8 cellular contexts compared by ENCODE assay signal in genomic region chr12:62632521-62632920, GRCh38.
A peak's percentile ranks its signal among the peaks of the same experiment; 100 is the strongest.
DNase-seq lines count a peak whose midpoint lies in the region; ATAC-seq and FAIRE-seq lines count a peak whose summit lies in the region.

No MANE protein-coding gene starts in this region.

- peak overlapping the region; percentile 65 to 66 for H3K4me3 ChIP-seq in muscle layer of colon (ENCODE audit: low read depth in 1 of 2, low read length in 2 of 2)

- H3K27me3 ChIP-seq in muscle layer of colon (ENCODE audit: control insufficient read depth in 1 of 2, insufficient read depth in 2 of 2, low read length in 2 of 2) = no peaks in the 10 kb centered on the region

- peak; percentile 16 for DNase-seq in stimulated activated CD4-positive, alpha-beta T cell treated with anti-CD3 and anti-CD28 coated beads, Interleukin-15, amount 100 ng/mL, for 24 hours
- no peak for DNase-seq in stimulated activated CD4-positive, alpha-beta T cell treated with anti-CD3 and anti-CD28 coated beads, Interleukin-2, amount 100 ng/mL, for 48 hours
- DNase-seq in SW480 (ENCODE audit: low spot score) = peak; percentile 13
- peak; percentile 23 for DNase-seq in urothelium cell line (ENCODE audit: low spot score)
- DNase-seq in SW 1271 (lab: John Stamatoyannopoulos, UW) = no peak

- no peaks in the 10 kb centered on the region for H3K9me3 ChIP-seq in muscle layer of colon (ENCODE audit: low read length)

- no peaks in the 10 kb centered on the region for H3K36me3 ChIP-seq in muscle layer of colon (ENCODE audit: insufficient read depth, low read length)

- H3K9ac ChIP-seq in muscle layer of colon (ENCODE audit: low read length) = no peak overlapping the region

- peaks cover 18% of the 10 kb centered on the region for H3K4me1 ChIP-seq in muscle layer of colon (ENCODE audit: insufficient read depth, low read length)

- ATAC-seq in HG02884 (IDR thresholded peaks at IDR 0.05; ENCODE audit: unreplicated experiment) = peak; percentile 32
- ATAC-seq in esophagus mucosa = peak; percentile 39

- FAIRE-seq in urothelium cell line (lab: Jason Lieb, UNC) = no peak

- H3K27ac ChIP-seq in muscle layer of colon (ENCODE audit: low read depth, low read length) = peak overlapping the region; percentile 43

Comparison
In these comparisons a context has a peak if more than half of its experiments do, and no peak if none do; other contexts are left out.
1. DNase-seq: peak in stimulated activated CD4-positive, alpha-beta T cell treated with anti-CD3 and anti-CD28 coated beads, Interleukin-15, amount 100 ng/mL, for 24 hours (single experiment), SW480 (single experiment) and urothelium cell line (single experiment); none in stimulated activated CD4-positive, alpha-beta T cell treated with anti-CD3 and anti-CD28 coated beads, Interleukin-2, amount 100 ng/mL, for 48 hours (0 of 2) and SW 1271 (0 of 2).